In genomic region chr3:53347261-53348064, GRCh38 we compare ENCODE assay signal across 8 cellular contexts. TPM values are rescaled to one million over a fixed set of nuclear protein-coding genes. Genes with fewer than 3 reads are reported as not detected.
DNase-seq lines count a peak whose midpoint lies in the region; ATAC-seq, FAIRE-seq and TF ChIP-seq lines count a peak whose summit lies in the region.

DCP1A (minus strand) TSS chr3:53347543; CDS start chr3:53347517, 26 bp downstream.

- H3K27ac ChIP-seq in HUES6 (ENCODE audit: low read depth, low read length) = peak within 1 kb of the TSS; percentile 85
- H3K27ac ChIP-seq in OCI-LY3 (ENCODE audit: low read length) = peak within 1 kb of the TSS; percentile 64
- peak within 1 kb of the TSS; percentile 73 for H3K27ac ChIP-seq in endothelial cell of umbilical vein (ENCODE audit: insufficient read depth, low read depth, low read length)

- dilution Hi-C loops in endothelial cell of umbilical vein (cut with MboI; ENCODE audit: extremely low pct_ligation_motif_present, low sequenced_read_pairs) = no loop called here

- H3K36me3 ChIP-seq in HUES6 (ENCODE audit: control insufficient read depth, insufficient read depth, low read length) (peaks cover 9% of the 10 kb centered on the region), OCI-LY3 (replicated peaks; ENCODE audit: low read depth, low read length) (peaks cover 16% of the 10 kb centered on the region), endothelial cell of umbilical vein (ENCODE audit: control insufficient read depth in 2 of 2, extremely low read depth in 1 of 2, insufficient read depth in 2 of 2, low read length in 2 of 2) (peaks cover 1 to 3% of the 10 kb centered on the region in 2 experiments)

- peak within 1 kb of the TSS; percentile 94 for H3K9ac ChIP-seq in HUES6 (ENCODE audit: low read length)
- H3K9ac ChIP-seq in OCI-LY3 (ENCODE audit: low read length) = peak within 1 kb of the TSS; percentile 95
- peak within 1 kb of the TSS; percentile 92 for H3K9ac ChIP-seq in endothelial cell of umbilical vein (replicated peaks; ENCODE audit: extremely low read depth, insufficient read depth, low read length)

- no peaks in the 10 kb centered on the region for H3K27me3 ChIP-seq in HUES6 (ENCODE audit: control insufficient read depth, insufficient read depth, low read length)
- H3K27me3 ChIP-seq in OCI-LY3 (ENCODE audit: low read depth, low read length) = no peaks in the 10 kb centered on the region
- no peaks in the 10 kb centered on the region for H3K27me3 ChIP-seq in endothelial cell of umbilical vein (ENCODE audit: control insufficient read depth in 2 of 2, insufficient read depth in 2 of 2, low read length in 2 of 2)

- CTCF ChIA-PET in endothelial cell of umbilical vein (lab: Charles Lee) = interaction anchor here (0.7 kb wide), 1 partner anchor 30 kb away, joined by 3 read pairs; no protein-coding TSS in a partner anchor

- TF ChIP-seq CTCF in OCI-LY3 (IDR thresholded peaks at IDR 0.05; ENCODE audit: low read depth, low read length) = no peak
- no peak for TF ChIP-seq CTCF in endothelial cell of umbilical vein (IDR thresholded peaks at IDR 0.05; ENCODE audit: extremely low read depth in 1 of 2, insufficient read depth in 1 of 2, low read depth in 1 of 2, low read length in 2 of 2)

- no peaks in the 10 kb centered on the region for H3K9me1 ChIP-seq in endothelial cell of umbilical vein (replicated peaks; ENCODE audit: control insufficient read depth, extremely low read depth, insufficient read depth, low read length)

- peak; percentile 92 for TF ChIP-seq POLR2A in endothelial cell of umbilical vein (IDR thresholded peaks at IDR 0.05; ENCODE audit: low read depth, low read length)

- H3K9me3 ChIP-seq in HUES6 (ENCODE audit: control insufficient read depth, insufficient read depth, low read depth, low read length) (no peaks in the 10 kb centered on the region), OCI-LY3 (ENCODE audit: insufficient read depth, low read length) (no peaks in the 10 kb centered on the region), endothelial cell of umbilical vein (replicated peaks; ENCODE audit: control insufficient read depth, insufficient read depth, low read length) (no peaks in the 10 kb centered on the region)

- H3K4me2 ChIP-seq in OCI-LY3 (ENCODE audit: low read length) (peak within 1 kb of the TSS; percentile 92), endothelial cell of umbilical vein (ENCODE audit: insufficient read depth, low read length) (peak within 1 kb of the TSS; percentile 97)

- H3K4me3 ChIP-seq in HUES6 (ENCODE audit: low read depth, low read length) (peak within 1 kb of the TSS; percentile 93), OCI-LY3 (ENCODE audit: low read length) (peak within 1 kb of the TSS; percentile 91), endothelial cell of umbilical vein (replicated peaks in 1 of 3; ENCODE audit: insufficient read depth in 1 of 3, low read depth in 1 of 3, low read length in 3 of 3) (peak within 1 kb of the TSS; percentile 94 to 96 (median 96))

- ATAC-seq in GM21423 (IDR thresholded peaks at IDR 0.05; ENCODE audit: unreplicated experiment) = peak; percentile 95

- DNase-seq in D341Med (ENCODE audit: low spot score) (peak; percentile 96), endothelial cell of umbilical vein (ENCODE audit: low read depth, low spot score) (peak; percentile 99), middle frontal gyrus (ENCODE audit: extremely low spot score, low spot score) (peak; percentile 92)
- DNase-seq in activated CD8-positive, alpha-beta memory T cell treated with anti-CD3 and anti-CD28 coated beads, Interleukin-2, amount 50 U/mL, for 48 hours = peak; percentile 99
- peak; percentile 89 to 91 for DNase-seq in stimulated activated CD8-positive, alpha-beta memory T cell treated with anti-CD3 and anti-CD28 coated beads, Interleukin-2, amount 100 ng/mL, for 48 hours (ENCODE audit: low read depth in 2 of 2)

- H3K4me1 ChIP-seq in HUES6 (ENCODE audit: control insufficient read depth, insufficient read depth, low read length) (peaks cover 8% of the 10 kb centered on the region; the same call in 1 of the 2 replicates), OCI-LY3 (ENCODE audit: low read length) (peaks cover 15% of the 10 kb centered on the region), endothelial cell of umbilical vein (ENCODE audit: control insufficient read depth, extremely low read depth, insufficient read depth, low read length) (peaks cover 32% of the 10 kb centered on the region)

- H2AFZ ChIP-seq in OCI-LY3 (ENCODE audit: low read depth, low read length) (peak within 1 kb of the TSS; percentile 98), endothelial cell of umbilical vein (ENCODE audit: low read depth, low read length) (peak within 1 kb of the TSS; percentile 66)

- intact Hi-C loops in endothelial cell of umbilical vein (cut with micrococcal nuclease) = loop anchor here (2.0 kb wide), 1 partner anchor 543 kb away; the partner anchor contains the start of gene SELENOK

- 0 out of 2 replicates have a peak, but pooled peaks cover 5% of the 10 kb centered on the region for H4K20me1 ChIP-seq in OCI-LY3 (ENCODE audit: insufficient read depth, low read length)
- H4K20me1 ChIP-seq in endothelial cell of umbilical vein (replicated peaks; ENCODE audit: control insufficient read depth, extremely low read depth, insufficient read depth, low read length) = peaks cover under 1% of the 10 kb centered on the region

- H3K79me2 ChIP-seq in OCI-LY3 (ENCODE audit: low read length) (peaks cover 50% of the 10 kb centered on the region), endothelial cell of umbilical vein (ENCODE audit: control insufficient read depth, insufficient read depth, low read length) (peaks cover 45% of the 10 kb centered on the region)

- POLR2A ChIA-PET in endothelial cell of umbilical vein (lab: Charles Lee) = no interaction called here

- BruUV-seq in endothelial cell of umbilical vein (replicated peaks; lab: Mats Ljungman, UMichigan) = no TSS peak

- peak; percentile 97 for FAIRE-seq in endothelial cell of umbilical vein (lab: Jason Lieb, UNC)

TF ChIP-seq in endothelial cell of umbilical vein, 7 proteins besides CTCF, POLR2A, EP300 and RAD21:
- peak; percentile 47 for TF ChIP-seq FOS (IDR thresholded peaks at IDR 0.05; ENCODE audit: borderline replicate concordance, insufficient read depth, low read length)
- TF ChIP-seq EZH2 (IDR thresholded peaks at IDR 0.05; ENCODE audit: borderline replicate concordance, low read depth, low read length, severe bottlenecking) = no peak
- peak; percentile 69 for TF ChIP-seq MAX (IDR thresholded peaks at IDR 0.05; ENCODE audit: insufficient read depth, insufficient read length)
- no peak for TF ChIP-seq JUN (IDR thresholded peaks at IDR 0.05; ENCODE audit: borderline replicate concordance, insufficient read depth, insufficient read length, low read depth)
- TF ChIP-seq GATA2 (IDR thresholded peaks at IDR 0.05; ENCODE audit: insufficient read depth, insufficient read length, low read depth, low read length) = no peak
- peak; percentile 92 for TF ChIP-seq POLR2AphosphoS5 (IDR thresholded peaks at IDR 0.05; ENCODE audit: insufficient read depth, low read depth, low read length)
- TF ChIP-seq MYC (IDR thresholded peaks at IDR 0.05; ENCODE audit: low read depth, low read length) = peak; percentile 80

RNA-seq across cellular contexts. Expression of gene DCP1A, which starts in this region (rescaled TPM):
- total RNA-seq in endothelial cell of umbilical vein = 28.5 and 38.0 TPM in 2 replicates
- 29.5 and 32.3 TPM in 2 replicates for polyA plus RNA-seq in endothelial cell of umbilical vein
- 23.4 and 28.7 TPM in 2 replicates for polyA plus RNA-seq in endothelial cell of umbilical vein (2011; cell fraction: cytosol; rRNA removed)
- 40.7 and 43.1 TPM in 2 replicates for polyA plus RNA-seq in endothelial cell of umbilical vein (2011; cell fraction: nucleus; rRNA removed)
- 22.0 and 23.2 TPM in 2 replicates for polyA plus RNA-seq in endothelial cell of umbilical vein (2012)
- 115 and 120 TPM in 2 replicates for polyA minus RNA-seq in endothelial cell of umbilical vein
- 28.8 TPM for polyA minus RNA-seq in endothelial cell of umbilical vein (2011; cell fraction: cytosol; rRNA and poly(A)+ RNA removed)
- polyA minus RNA-seq in endothelial cell of umbilical vein (2011; cell fraction: nucleus; rRNA and poly(A)+ RNA removed) = 77.7 and 92.9 TPM in 2 replicates

Comparison
In these comparisons a context has a peak if more than half of its experiments do, and no peak if none do; other contexts are left out.
1. Peak in every context shown above with its lines: DNase-seq, ATAC-seq, H3K4me3 ChIP-seq and H3K27ac ChIP-seq.